In genomic region chrX:38275615-38276014, GRCh38 we compare ENCODE assay signal across 9 cellular contexts. TPM values are rescaled to one million over a fixed set of nuclear protein-coding genes. Genes with fewer than 3 reads are reported as not detected.
DNase-seq lines count a peak whose midpoint lies in the region; ATAC-seq lines count a peak whose summit lies in the region.
"Had no signal": no experiment of that assay in that cellular context is flagged by ENCODE, and none has a peak within 500 bp of the region (broad histone marks: within the 10 kb centered on the region; RNA-seq: fewer than 3 reads in every experiment).

No MANE protein-coding gene starts in this region.

- no peak overlapping the region for H4K91ac ChIP-seq in mesenchymal stem cell (ENCODE audit: low read length)

- no peak overlapping the region for H2BK5ac ChIP-seq in mesenchymal stem cell (ENCODE audit: low read depth, low read length, poor library complexity, severe bottlenecking)

- H3K4me1 ChIP-seq in adipocyte (ENCODE audit: control insufficient read depth, insufficient read depth, low read length) = peaks cover 16% of the 10 kb centered on the region
- H3K4me1 ChIP-seq in mesenchymal stem cell (ENCODE audit: control insufficient read depth, insufficient read depth, low read depth, low read length) = peaks cover 3% of the 10 kb centered on the region

- H3K4me3 ChIP-seq in adipocyte (ENCODE audit: low read length) (no peak overlapping the region), mesenchymal stem cell (ENCODE audit: insufficient read depth in 1 of 2, low read depth in 1 of 2, low read length in 2 of 2) (no peak overlapping the region), MG63 (no peak overlapping the region)

- H3K14ac ChIP-seq in mesenchymal stem cell (ENCODE audit: low read length in 2 of 2) = no peak overlapping the region

- peak; percentile 50 for DNase-seq in GM03348 (ENCODE audit: low spot score)
- peak; percentile 85 for DNase-seq in adipocyte (ENCODE audit: low read depth)
- DNase-seq in mesenchymal stem cell = peak; percentile 82
- no peak for DNase-seq in T-helper 9 cell
- DNase-seq in activated CD4-positive, alpha-beta T cell treated with anti-CD3 and anti-CD28 coated beads for 4 hours = no peak
- DNase-seq in MG63 = no peak
- no peak for DNase-seq in Right ventricle myocardium superior
- DNase-seq: retina had no signal

- H3K27ac ChIP-seq in mesenchymal stem cell (ENCODE audit: low read length, poor library complexity, severe bottlenecking) = no peak overlapping the region

- no peaks in the 10 kb centered on the region for H3K9me3 ChIP-seq in adipocyte (ENCODE audit: control insufficient read depth, low read length)
- H3K9me3 ChIP-seq in mesenchymal stem cell (ENCODE audit: control insufficient read depth, low read length) = no peaks in the 10 kb centered on the region
- H3K9me3 ChIP-seq in MG63 = no peaks in the 10 kb centered on the region

- no peak overlapping the region for H3K4ac ChIP-seq in mesenchymal stem cell (ENCODE audit: low read depth in 1 of 2, low read length in 2 of 2)

- H3K27me3 ChIP-seq in adipocyte (replicated peaks; ENCODE audit: control insufficient read depth, insufficient read depth, low read length) (peaks cover 3% of the 10 kb centered on the region), mesenchymal stem cell (ENCODE audit: control insufficient read depth in 1 of 2, insufficient read depth in 1 of 2, low read length in 2 of 2) (no peaks in the 10 kb centered on the region), MG63 (no peaks in the 10 kb centered on the region)

- H3K9ac ChIP-seq in adipocyte (ENCODE audit: low read length) = peak overlapping the region; percentile 20
- H3K9ac ChIP-seq in mesenchymal stem cell (ENCODE audit: low read length) = peak overlapping the region; percentile 37

- no peak overlapping the region for H2BK12ac ChIP-seq in mesenchymal stem cell (ENCODE audit: low read length in 2 of 2)

- no peak overlapping the region for H2BK120ac ChIP-seq in mesenchymal stem cell (ENCODE audit: low read depth, low read length)

- H3K18ac ChIP-seq in mesenchymal stem cell (ENCODE audit: low read depth in 1 of 2, low read length in 2 of 2) = no peak overlapping the region

- no peak overlapping the region for H2AFZ ChIP-seq in mesenchymal stem cell (ENCODE audit: low read depth, low read length)

- no peak overlapping the region for H4K8ac ChIP-seq in mesenchymal stem cell (ENCODE audit: low read length)

- no peak overlapping the region for H2AK5ac ChIP-seq in mesenchymal stem cell (ENCODE audit: low read length, severe bottlenecking)

- no peak overlapping the region for H3K23ac ChIP-seq in mesenchymal stem cell (ENCODE audit: low read length in 2 of 2)

- peak; percentile 41 for ATAC-seq in HG03342 (IDR thresholded peaks at IDR 0.05; ENCODE audit: unreplicated experiment)
- no peak for ATAC-seq in Right ventricle myocardium superior (ENCODE audit: poor library complexity)

- WGBS in mesenchymal stem cell = 20% methylated on average over 1 of the region's 2 CpGs

- H3K4me2 ChIP-seq in mesenchymal stem cell (ENCODE audit: low read length, poor library complexity, severe bottlenecking) = no peak overlapping the region

- intact Hi-C loops in Right ventricle myocardium superior (cut with DNase I) = loop anchor here (10.0 kb wide), 1 partner anchor 71 kb away; no protein-coding TSS in a partner anchor

- H3K36me3 ChIP-seq in adipocyte (ENCODE audit: control insufficient read depth, insufficient read depth, low read length, severe bottlenecking) = no peaks in the 10 kb centered on the region
- H3K36me3 ChIP-seq in mesenchymal stem cell (ENCODE audit: control insufficient read depth in 1 of 2, insufficient read depth in 2 of 2, low read depth in 1 of 2, low read length in 2 of 2) = no peaks in the 10 kb centered on the region
- no peaks in the 10 kb centered on the region for H3K36me3 ChIP-seq in MG63

- no peak overlapping the region for H2BK15ac ChIP-seq in mesenchymal stem cell (ENCODE audit: low read depth, poor library complexity, severe bottlenecking)

- H3K79me1 ChIP-seq in mesenchymal stem cell (replicated peaks; ENCODE audit: low read length, poor library complexity, severe bottlenecking) = no peaks in the 10 kb centered on the region

RNA-seq across cellular contexts. Expression of gene RPGR, which starts 51.7 kb away (rescaled TPM):
- 3.7 TPM for polyA plus RNA-seq in mesenchymal stem cell (2013, experiment 1 of 2)
- 3.7 TPM for polyA plus RNA-seq in mesenchymal stem cell (2013, experiment 2 of 2)
- total RNA-seq in MG63 (2014; rRNA removed; shearing (Covaris generic); ENCODE audit: low replicate concordance) = 6.8 and 7.1 TPM in 2 replicates
- 3.5 TPM for total RNA-seq in Right ventricle myocardium superior

RNA-seq across cellular contexts. Expression of gene SRPX, which starts 54.9 kb away (rescaled TPM):
- 115 TPM for polyA plus RNA-seq in mesenchymal stem cell (2013, experiment 1 of 2)
- polyA plus RNA-seq in mesenchymal stem cell (2013, experiment 2 of 2) = 119 TPM
- 1.1 and 6.2 TPM in 2 replicates for total RNA-seq in MG63 (2014; rRNA removed; shearing (Covaris generic); ENCODE audit: low replicate concordance)
- total RNA-seq in Right ventricle myocardium superior = 36.1 TPM

Comparison
In these comparisons a context has a peak if more than half of its experiments do, and no peak if none do; other contexts are left out.
1. DNase-seq: peak in GM03348 (single experiment), adipocyte (single experiment) and mesenchymal stem cell (single experiment); none in T-helper 9 cell (single experiment), activated CD4-positive, alpha-beta T cell treated with anti-CD3 and anti-CD28 coated beads for 4 hours (0 of 2), MG63 (single experiment) and Right ventricle myocardium superior (single experiment).